ENCODE assay signal across 1 cellular context in genomic region chr3:179942560-179943075, GRCh38.
TF ChIP-seq lines count a peak whose summit lies in the region.

No MANE protein-coding gene starts in this region.

TF ChIP-seq in H1, 55 proteins besides CTCF, POLR2A, EP300 and RAD21 (continued from another document):
- TF ChIP-seq CHD7 (IDR thresholded peaks at IDR 0.05; ENCODE audit: insufficient replicate concordance, low read length) (no peak), ATF2 (IDR thresholded peaks at IDR 0.05; ENCODE audit: low read length) (no peak), RBBP5 (IDR thresholded peaks at IDR 0.05; ENCODE audit: borderline replicate concordance, low read depth, low read length) (no peak)
